In the genomic region with DNA sequence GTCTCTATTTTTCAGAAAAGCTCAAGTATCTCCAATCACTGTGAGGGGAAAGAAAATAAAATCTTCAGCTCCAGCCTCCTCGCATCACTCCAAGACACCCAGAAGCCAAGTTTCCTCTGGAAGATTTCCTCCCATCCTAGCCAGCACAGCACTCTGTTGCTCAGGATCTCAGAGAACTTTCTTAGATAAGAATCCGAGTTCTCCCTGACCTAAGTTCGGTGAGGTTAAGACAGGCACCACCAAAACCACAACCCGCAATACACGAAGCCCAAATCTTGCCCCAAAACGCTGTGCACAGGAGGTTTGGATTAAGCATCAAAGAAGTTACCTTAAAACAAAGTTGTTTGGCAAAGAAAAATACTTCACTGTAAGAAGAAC, we compare ENCODE assay signal across 8 cellular contexts. TPM values are rescaled to one million over a fixed set of nuclear protein-coding genes. Genes with fewer than 3 reads are reported as not detected.
DNase-seq lines count a peak whose midpoint lies in the region; ATAC-seq and TF ChIP-seq lines count a peak whose summit lies in the region.

No MANE protein-coding gene starts in this region.

- H3K4me1 Mint-ChIP-seq in GM23338 = peaks cover 70% of the 10 kb centered on the region
- peaks cover 81 to 82% (median 81%) of the 10 kb centered on the region in 3 donors for H3K4me1 Mint-ChIP-seq in T-cell

- H4K20me1 ChIP-seq in GM23338 (replicated peaks; ENCODE audit: insufficient read depth) = peaks cover 24% of the 10 kb centered on the region

- no peaks in the 10 kb centered on the region for H3K9me2 ChIP-seq in GM23338 (ENCODE audit: insufficient read depth)

- H3K27me3 Mint-ChIP-seq in GM23338 (ENCODE audit: insufficient read depth, low read depth, poor library complexity) (peaks cover 39% of the 10 kb centered on the region), T-cell (no peaks in the 10 kb centered on the region)

- DNase-seq in GM23338 (ENCODE audit: low spot score) (peak; percentile 35), T-cell (no peak), fibroblast of pulmonary artery (ENCODE audit: low read depth) (no peak), gastrocnemius medialis (no peak), midbrain (lab: John Stamatoyannopoulos, UW) (no peak), DMS79 (lab: John Stamatoyannopoulos, UW) (no peak)

- H3F3A ChIP-seq in GM23338 (replicated peaks; ENCODE audit: low read depth) = 0 out of 2 replicates have a peak, but pooled peaks cover 3% of the 10 kb centered on the region

- H3K36me3 ChIP-seq in GM23338 (ENCODE audit: insufficient read depth) (no peaks in the 10 kb centered on the region), gastrocnemius medialis (no peaks in the 10 kb centered on the region)

- 0 out of 2 replicates have a peak overlapping the region, but pooled peaks have one; percentile 18 for H3K27ac Mint-ChIP-seq in GM23338
- H3K27ac Mint-ChIP-seq in T-cell = peak overlapping the region; percentile 90 to 96

- H3K4me3 ChIP-seq in GM23338 (peak overlapping the region; percentile 21; the same call in 1 of the 2 replicates), fibroblast of pulmonary artery (replicated peaks; ENCODE audit: low read depth, low read length) (peak overlapping the region; percentile 21), gastrocnemius medialis (peak overlapping the region; percentile 12 to 88 (median 50))

- peak overlapping the region; percentile 44 for H3K4me2 ChIP-seq in GM23338

- POLR2A ChIA-PET in T-cell (lab: Charles Lee) = interaction anchor here (0.6 to 1.0 kb wide), 2 partner anchors 21 to 124 kb away, joined by 3 read pairs; no protein-coding TSS in a partner anchor

- peaks cover 29% of the 10 kb centered on the region for H3K27me3 ChIP-seq in GM23338 (ENCODE audit: insufficient read depth)
- no peaks in the 10 kb centered on the region for H3K27me3 ChIP-seq in gastrocnemius medialis

- in situ Hi-C loops in gastrocnemius medialis (cut with MboI; ENCODE audit: low sequenced_read_pairs in 4 of 4) = loop anchor here (5.0 to 25.0 kb wide), 5 partner anchors 53 to 203 kb away; no protein-coding TSS in a partner anchor

- TF ChIP-seq CTCF in GM23338 (conservative IDR thresholded peaks at IDR 0.05; ENCODE audit: low read depth in 2 of 2) (no peak), fibroblast of pulmonary artery (IDR thresholded peaks at IDR 0.05; ENCODE audit: low read length, missing control alignments) (no peak), gastrocnemius medialis (IDR thresholded peaks at IDR 0.05 in 4 of 5, conservative IDR thresholded peaks at IDR 0.05 in 1 of 5) (no peak)

- peak overlapping the region; percentile 55 for H3K4me3 Mint-ChIP-seq in GM23338
- peak overlapping the region; percentile 89 to 99 (median 95) for H3K4me3 Mint-ChIP-seq in T-cell

- no peak for TF ChIP-seq POLR2A in gastrocnemius medialis (IDR thresholded peaks at IDR 0.05)

- CTCF ChIA-PET in T-cell (lab: Charles Lee) = interaction anchor here (1.1 to 4.9 kb wide), 6 partner anchors 10 to 146 kb away, joined by 3 to 132 read pairs (median 21); no protein-coding TSS in a partner anchor

- no peaks in the 10 kb centered on the region for H3K9me3 ChIP-seq in gastrocnemius medialis

- H3K27ac ChIP-seq in GM23338 (ENCODE audit: low read depth) (no peak overlapping the region), gastrocnemius medialis (peak overlapping the region; percentile 92 to 97 (median 92))

- intact Hi-C loops in gastrocnemius medialis (cut with DNase I; ENCODE audit: low total_unique reads) = loop anchor here (2.0 to 10.0 kb wide), 5 partner anchors 19 to 415 kb away; no protein-coding TSS in a partner anchor

- H2AFZ ChIP-seq in GM23338 = no peak overlapping the region

- peaks cover 24% of the 10 kb centered on the region for H3K79me2 ChIP-seq in GM23338 (replicated peaks; ENCODE audit: insufficient read depth)

- H3K9me3 Mint-ChIP-seq in GM23338 (no peaks in the 10 kb centered on the region), T-cell (no peaks in the 10 kb centered on the region)

- H3K36me3 Mint-ChIP-seq in GM23338 (ENCODE audit: low read depth) = no peaks in the 10 kb centered on the region
- no peaks in the 10 kb centered on the region for H3K36me3 Mint-ChIP-seq in T-cell

- H3K4me1 ChIP-seq in GM23338 (ENCODE audit: insufficient read depth) = peaks cover 61% of the 10 kb centered on the region
- H3K4me1 ChIP-seq in gastrocnemius medialis = peaks cover 82% of the 10 kb centered on the region in 2 donors

- ATAC-seq in GM23338 (no peak), T-cell (replicated peaks in 1 of 4) (no peak), gastrocnemius medialis (no peak), HG03460 (IDR thresholded peaks at IDR 0.05; ENCODE audit: unreplicated experiment) (no peak)
- no peak for ATAC-seq in activated CD4-positive, CD25-positive, alpha-beta regulatory T cell treated with anti-CD3 and anti-CD28 coated beads, Interleukin-2, amount 50 U/mL, for 24 hours

TF ChIP-seq in GM23338, 12 proteins besides CTCF, POLR2A, EP300 and RAD21:
- TF ChIP-seq CREB1 (CRISPR knock-in tag; IDR thresholded peaks at IDR 0.05; ENCODE audit: low read depth) (no peak), POLR2AphosphoS5 (IDR thresholded peaks at IDR 0.05; ENCODE audit: low read depth) (no peak)

RNA-seq across cellular contexts. Expression of gene FAM53B, which starts 4.2 kb away (rescaled TPM):
- total RNA-seq in GM23338 (2014; rRNA removed; shearing (Covaris generic)) = 14.5 and 20.3 TPM in 2 replicates
- 3.0 and 3.5 TPM in 2 replicates for polyA plus RNA-seq in GM23338 (2016; fragmentation: Nextera tagmentation; extraction: Ambion mirVana)
- total RNA-seq in T-cell (10 to 100 TPM; 39.3 to 86.5 (median 52.3) TPM), gastrocnemius medialis (100 to 1,000 TPM; 140 to 253 (median 192) TPM)

RNA-seq across cellular contexts. Expression of gene EEF1AKMT2, which starts 51.7 kb away (rescaled TPM):
- 29.7 and 38.0 TPM in 2 replicates for total RNA-seq in GM23338 (2014; rRNA removed; shearing (Covaris generic))
- 29.4 and 35.0 TPM in 2 replicates for polyA plus RNA-seq in GM23338 (2016; fragmentation: Nextera tagmentation; extraction: Ambion mirVana)
- total RNA-seq in T-cell = 10 to 100 TPM; 15.8 to 21.0 (median 18.8) TPM
- 10 to 100 TPM in 2 of 4 donors, 1 to 10 TPM in 2; 7.9 to 13.5 (median 9.6) TPM for total RNA-seq in gastrocnemius medialis
